21 cellular contexts compared by ENCODE assay signal in genomic region chr10:12200850-12201249, GRCh38. TPM values are rescaled to one million over a fixed set of nuclear protein-coding genes. Genes with fewer than 3 reads are reported as not detected.
A peak's percentile ranks its signal among the peaks of the same experiment; 100 is the strongest.
DNase-seq lines count a peak whose midpoint lies in the region; ATAC-seq and TF ChIP-seq lines count a peak whose summit lies in the region.
"Had no signal": no experiment of that assay in that cellular context is flagged by ENCODE, and none has a peak within 500 bp of the region (broad histone marks: within the 10 kb centered on the region; RNA-seq: fewer than 3 reads in every experiment).

No MANE protein-coding gene starts in this region.

- ATAC-seq in activated CD8-positive, alpha-beta T cell treated with anti-CD3 and anti-CD28 coated beads for 36 hours = no peak
- no peak for ATAC-seq in activated CD8-positive, alpha-beta T cell treated with anti-CD3 and anti-CD28 coated beads, Interleukin-2, amount 10 ng/mL, durations not matched to agents 7 days and 5 days
- no peak for ATAC-seq in effector memory CD8-positive, alpha-beta T cell (replicated peaks)
- ATAC-seq in right cardiac atrium (no peak), GM18498 (IDR thresholded peaks at IDR 0.05; ENCODE audit: unreplicated experiment) (no peak), HG03045 (IDR thresholded peaks at IDR 0.05; ENCODE audit: unreplicated experiment) (no peak)
- ATAC-seq: A549, Right ventricle myocardium inferior had no signal

- H3K4me3 ChIP-seq in BLaER1 treated with 17β-estradiol and CSF1 and Interleukin-3, amounts not matched to agents 10 nM and 100 nM = no peak overlapping the region
- H3K4me3 ChIP-seq in right cardiac atrium (ENCODE audit: low read length) = no peak overlapping the region
- H3K4me3 ChIP-seq: A549, Peyer's patch had no signal

- H3K4me1 ChIP-seq in BLaER1 treated with 17β-estradiol and CSF1 and Interleukin-3, amounts not matched to agents 10 nM and 100 nM = peaks cover 31 to 45% (median 35%) of the 10 kb centered on the region in 10 experiments
- no peaks in the 10 kb centered on the region for H3K4me1 ChIP-seq in right cardiac atrium (ENCODE audit: control insufficient read depth, insufficient read depth, low read length)

- no peak overlapping the region for H3K27ac ChIP-seq in BLaER1 treated with 17β-estradiol and CSF1 and Interleukin-3, amounts not matched to agents 10 nM and 100 nM
- H3K27ac ChIP-seq in right cardiac atrium (ENCODE audit: low read length) = no peak overlapping the region
- H3K27ac ChIP-seq: A549, C4-2B, Peyer's patch had no signal

- H3K27me3 ChIP-seq in BLaER1 treated with 17β-estradiol and CSF1 and Interleukin-3, amounts not matched to agents 10 nM and 100 nM = no peaks in the 10 kb centered on the region
- H3K27me3 ChIP-seq in right cardiac atrium (ENCODE audit: control insufficient read depth, insufficient read depth) = no peaks in the 10 kb centered on the region
- H3K27me3 ChIP-seq: Peyer's patch had no signal

- H3K36me3 ChIP-seq in BLaER1 treated with 17β-estradiol and CSF1 and Interleukin-3, amounts not matched to agents 10 nM and 100 nM = peaks cover 73 to 83% (median 79%) of the 10 kb centered on the region in 11 experiments

- no peaks in the 10 kb centered on the region for H3K27me3 Mint-ChIP-seq in activated CD8-positive, alpha-beta T cell treated with anti-CD3 and anti-CD28 coated beads for 36 hours
- H3K27me3 Mint-ChIP-seq in activated CD8-positive, alpha-beta T cell treated with anti-CD3 and anti-CD28 coated beads, Interleukin-2, amount 10 ng/mL, durations not matched to agents 7 days and 5 days (ENCODE audit: low read depth) = no peaks in the 10 kb centered on the region
- no peaks in the 10 kb centered on the region for H3K27me3 Mint-ChIP-seq in activated CD4-positive, alpha-beta memory T cell treated with anti-CD3 and anti-CD28 coated beads, Interleukin-2, amount 10 ng/mL, durations not matched to agents 7 days and 5 days
- H3K27me3 Mint-ChIP-seq in effector memory CD8-positive, alpha-beta T cell = no peaks in the 10 kb centered on the region

- CTCF ChIA-PET in activated CD8-positive, alpha-beta T cell treated with anti-CD3 and anti-CD28 coated beads for 36 hours (lab: Charles Lee) = interaction anchor here (4.8 kb wide), 1 partner anchor 15 kb away, joined by 34 read pairs; no protein-coding TSS in a partner anchor
- CTCF ChIA-PET in activated CD8-positive, alpha-beta T cell treated with anti-CD3 and anti-CD28 coated beads, Interleukin-2, amount 10 ng/mL, durations not matched to agents 7 days and 5 days (lab: Charles Lee) = interaction anchor here (0.9 to 13.1 kb wide), 2 partner anchors 14 to 284 kb away, joined by 3 to 102 read pairs; no protein-coding TSS in a partner anchor
- CTCF ChIA-PET in activated CD4-positive, alpha-beta memory T cell treated with anti-CD3 and anti-CD28 coated beads, Interleukin-2, amount 10 ng/mL, durations not matched to agents 7 days and 5 days (lab: Charles Lee) = interaction anchor here (0.9 to 4.3 kb wide), 2 partner anchors 14 to 21 kb away, joined by 3 to 22 read pairs; no protein-coding TSS in a partner anchor

- H4K20me1 ChIP-seq in BLaER1 treated with 17β-estradiol and CSF1 and Interleukin-3, amounts not matched to agents 10 nM and 100 nM = peaks cover 63 to 93% (median 86%) of the 10 kb centered on the region in 11 experiments; a peak in 21 of 22 replicates

- peak overlapping the region in 8 of 11 experiments; percentile 2 to 53 (median 34); a peak in 9 of 22 replicates for H3K4me2 ChIP-seq in BLaER1 treated with 17β-estradiol and CSF1 and Interleukin-3, amounts not matched to agents 10 nM and 100 nM
- H3K4me2 ChIP-seq: A549 had no signal

- no peak overlapping the region for H3K4me3 Mint-ChIP-seq in activated CD8-positive, alpha-beta T cell treated with anti-CD3 and anti-CD28 coated beads for 36 hours
- no peak overlapping the region for H3K4me3 Mint-ChIP-seq in activated CD8-positive, alpha-beta T cell treated with anti-CD3 and anti-CD28 coated beads, Interleukin-2, amount 10 ng/mL, durations not matched to agents 7 days and 5 days
- H3K4me3 Mint-ChIP-seq in activated CD4-positive, alpha-beta memory T cell treated with anti-CD3 and anti-CD28 coated beads, Interleukin-2, amount 10 ng/mL, durations not matched to agents 7 days and 5 days = no peak overlapping the region
- peak overlapping the region; percentile 5 to 13 for H3K4me3 Mint-ChIP-seq in effector memory CD8-positive, alpha-beta T cell

- H3K9me3 Mint-ChIP-seq in activated CD8-positive, alpha-beta T cell treated with anti-CD3 and anti-CD28 coated beads for 36 hours = no peaks in the 10 kb centered on the region
- no peaks in the 10 kb centered on the region for H3K9me3 Mint-ChIP-seq in activated CD8-positive, alpha-beta T cell treated with anti-CD3 and anti-CD28 coated beads, Interleukin-2, amount 10 ng/mL, durations not matched to agents 7 days and 5 days (ENCODE audit: insufficient read depth)
- no peaks in the 10 kb centered on the region for H3K9me3 Mint-ChIP-seq in activated CD4-positive, alpha-beta memory T cell treated with anti-CD3 and anti-CD28 coated beads, Interleukin-2, amount 10 ng/mL, durations not matched to agents 7 days and 5 days
- no peaks in the 10 kb centered on the region for H3K9me3 Mint-ChIP-seq in effector memory CD8-positive, alpha-beta T cell

- TF ChIP-seq CTCF in activated CD8-positive, alpha-beta T cell treated with anti-CD3 and anti-CD28 coated beads for 36 hours (IDR thresholded peaks at IDR 0.05) = no peak

- POLR2A ChIA-PET in activated CD8-positive, alpha-beta T cell treated with anti-CD3 and anti-CD28 coated beads for 36 hours (lab: Charles Lee) = interaction anchor here (0.6 to 1.2 kb wide), 4 partner anchors 12 to 1417 kb away, joined by 3 to 4 read pairs (median 3); no protein-coding TSS in a partner anchor
- POLR2A ChIA-PET in activated CD8-positive, alpha-beta T cell treated with anti-CD3 and anti-CD28 coated beads, Interleukin-2, amount 10 ng/mL, durations not matched to agents 7 days and 5 days (lab: Charles Lee) = no interaction called here
- POLR2A ChIA-PET in activated CD4-positive, alpha-beta memory T cell treated with anti-CD3 and anti-CD28 coated beads, Interleukin-2, amount 10 ng/mL, durations not matched to agents 7 days and 5 days (lab: Charles Lee) = interaction anchor here (0.8 kb wide), 1 partner anchor 71 kb away, joined by 3 read pairs; no protein-coding TSS in a partner anchor

- DNase-seq in activated CD8-positive, alpha-beta T cell treated with anti-CD3 and anti-CD28 coated beads for 36 hours = no peak
- DNase-seq in activated CD8-positive, alpha-beta T cell treated with anti-CD3 and anti-CD28 coated beads, Interleukin-2, amount 10 ng/mL, durations not matched to agents 7 days and 5 days = no peak
- no peak for DNase-seq in activated CD4-positive, alpha-beta memory T cell treated with anti-CD3 and anti-CD28 coated beads, Interleukin-2, amount 10 ng/mL, durations not matched to agents 7 days and 5 days
- no peak for DNase-seq in effector memory CD8-positive, alpha-beta T cell
- no peak for DNase-seq in right cardiac atrium
- DNase-seq: DMS 273 treated with DMSO at 0.1 percent for 48 hours, GDM1, Karpas-422, MM.1S, NCI-H1105, NCI-H1694, NCI-H2107, NCI-H2227 treated with DMSO at 0.1 percent for 48 hours, NCI-H524, Peyer's patch had no signal

- intact Hi-C loops in activated CD8-positive, alpha-beta T cell treated with anti-CD3 and anti-CD28 coated beads for 36 hours (cut with micrococcal nuclease) = no loop called here
- intact Hi-C loops in right cardiac atrium (cut with DNase I) = no loop called here

- H3K4me1 Mint-ChIP-seq in activated CD8-positive, alpha-beta T cell treated with anti-CD3 and anti-CD28 coated beads for 36 hours (ENCODE audit: low read depth) = peaks cover 49% of the 10 kb centered on the region
- peaks cover 52% of the 10 kb centered on the region for H3K4me1 Mint-ChIP-seq in activated CD8-positive, alpha-beta T cell treated with anti-CD3 and anti-CD28 coated beads, Interleukin-2, amount 10 ng/mL, durations not matched to agents 7 days and 5 days (ENCODE audit: low read depth)
- peaks cover 54% of the 10 kb centered on the region for H3K4me1 Mint-ChIP-seq in activated CD4-positive, alpha-beta memory T cell treated with anti-CD3 and anti-CD28 coated beads, Interleukin-2, amount 10 ng/mL, durations not matched to agents 7 days and 5 days
- H3K4me1 Mint-ChIP-seq in effector memory CD8-positive, alpha-beta T cell (ENCODE audit: low read depth in 2 of 2) = peaks cover 31 to 41% of the 10 kb centered on the region in 2 donors

- H3K9me3 ChIP-seq in BLaER1 treated with 17β-estradiol and CSF1 and Interleukin-3, amounts not matched to agents 10 nM and 100 nM (replicated peaks in 1 of 11) = no peaks in the 10 kb centered on the region
- no peaks in the 10 kb centered on the region for H3K9me3 ChIP-seq in right cardiac atrium (ENCODE audit: control insufficient read depth, low read length)
- H3K9me3 ChIP-seq: A549, Peyer's patch had no signal

- peaks cover 56% of the 10 kb centered on the region for H3K36me3 Mint-ChIP-seq in activated CD8-positive, alpha-beta T cell treated with anti-CD3 and anti-CD28 coated beads for 36 hours (ENCODE audit: low read depth)
- H3K36me3 Mint-ChIP-seq in activated CD8-positive, alpha-beta T cell treated with anti-CD3 and anti-CD28 coated beads, Interleukin-2, amount 10 ng/mL, durations not matched to agents 7 days and 5 days (ENCODE audit: low read depth) = peaks cover 59% of the 10 kb centered on the region
- peaks cover 58% of the 10 kb centered on the region for H3K36me3 Mint-ChIP-seq in activated CD4-positive, alpha-beta memory T cell treated with anti-CD3 and anti-CD28 coated beads, Interleukin-2, amount 10 ng/mL, durations not matched to agents 7 days and 5 days (ENCODE audit: low read depth)
- peaks cover 38% of the 10 kb centered on the region for H3K36me3 Mint-ChIP-seq in effector memory CD8-positive, alpha-beta T cell (ENCODE audit: insufficient read depth)

- 98% methylated on average over 5 of the region's 5 CpGs for WGBS in right cardiac atrium

- H3K27ac Mint-ChIP-seq in activated CD8-positive, alpha-beta T cell treated with anti-CD3 and anti-CD28 coated beads for 36 hours = peak overlapping the region; percentile 80
- H3K27ac Mint-ChIP-seq in activated CD8-positive, alpha-beta T cell treated with anti-CD3 and anti-CD28 coated beads, Interleukin-2, amount 10 ng/mL, durations not matched to agents 7 days and 5 days = no peak overlapping the region
- H3K27ac Mint-ChIP-seq in activated CD4-positive, alpha-beta memory T cell treated with anti-CD3 and anti-CD28 coated beads, Interleukin-2, amount 10 ng/mL, durations not matched to agents 7 days and 5 days = peak overlapping the region; percentile 24
- peak overlapping the region in 1 of 2 donors; percentile 16 for H3K27ac Mint-ChIP-seq in effector memory CD8-positive, alpha-beta T cell

- H3K9ac ChIP-seq in BLaER1 treated with 17β-estradiol and CSF1 and Interleukin-3, amounts not matched to agents 10 nM and 100 nM = no peak overlapping the region

RNA-seq across cellular contexts. Expression of gene CDC123, which starts 4.9 kb away (rescaled TPM):
- total RNA-seq in activated CD8-positive, alpha-beta T cell treated with anti-CD3 and anti-CD28 coated beads for 36 hours = 100 to 1,000 TPM; 123 to 125 TPM
- 100 to 1,000 TPM in 1 of 2 experiments, 10 to 100 TPM in 1; 99.0 to 102 TPM for total RNA-seq in activated CD8-positive, alpha-beta T cell treated with anti-CD3 and anti-CD28 coated beads, Interleukin-2, amount 10 ng/mL, durations not matched to agents 7 days and 5 days
- 10 to 100 TPM; 89.5 to 95.1 TPM for total RNA-seq in activated CD4-positive, alpha-beta memory T cell treated with anti-CD3 and anti-CD28 coated beads, Interleukin-2, amount 10 ng/mL, durations not matched to agents 7 days and 5 days
- 10 to 100 TPM; 46.6 to 70.4 (median 63.1) TPM for total RNA-seq in right cardiac atrium
- 46.0 TPM for polyA plus RNA-seq in right cardiac atrium

RNA-seq across cellular contexts. Expression of gene NUDT5, which starts 5.2 kb away (rescaled TPM):
- 10 to 100 TPM; 95.9 to 98.6 TPM for total RNA-seq in activated CD8-positive, alpha-beta T cell treated with anti-CD3 and anti-CD28 coated beads for 36 hours
- 10 to 100 TPM; 94.8 to 97.8 TPM for total RNA-seq in activated CD8-positive, alpha-beta T cell treated with anti-CD3 and anti-CD28 coated beads, Interleukin-2, amount 10 ng/mL, durations not matched to agents 7 days and 5 days
- 10 to 100 TPM; 91.6 to 91.7 TPM for total RNA-seq in activated CD4-positive, alpha-beta memory T cell treated with anti-CD3 and anti-CD28 coated beads, Interleukin-2, amount 10 ng/mL, durations not matched to agents 7 days and 5 days
- 10 to 100 TPM in 3 of 4 donors, 1 to 10 TPM in 1; 9.4 to 13.8 (median 13.0) TPM for total RNA-seq in right cardiac atrium
- 12.4 TPM for polyA plus RNA-seq in right cardiac atrium

Comparison
In these comparisons a context has a peak if more than half of its experiments do, and no peak if none do; other contexts are left out.
1. H3K4me3 Mint-ChIP-seq: peak in effector memory CD8-positive, alpha-beta T cell (2 of 2); none in activated CD8-positive, alpha-beta T cell treated with anti-CD3 and anti-CD28 coated beads for 36 hours (single experiment), activated CD8-positive, alpha-beta T cell treated with anti-CD3 and anti-CD28 coated beads, Interleukin-2, amount 10 ng/mL, durations not matched to agents 7 days and 5 days (single experiment) and activated CD4-positive, alpha-beta memory T cell treated with anti-CD3 and anti-CD28 coated beads, Interleukin-2, amount 10 ng/mL, durations not matched to agents 7 days and 5 days (single experiment).
2. RNA of gene NUDT5, which starts 5.2 kb away (total RNA-seq): 95.9 to 98.6 TPM in activated CD8-positive, alpha-beta T cell treated with anti-CD3 and anti-CD28 coated beads for 36 hours, 94.8 to 97.8 TPM in activated CD8-positive, alpha-beta T cell treated with anti-CD3 and anti-CD28 coated beads, Interleukin-2, amount 10 ng/mL, durations not matched to agents 7 days and 5 days and 91.6 to 91.7 TPM in activated CD4-positive, alpha-beta memory T cell treated with anti-CD3 and anti-CD28 coated beads, Interleukin-2, amount 10 ng/mL, durations not matched to agents 7 days and 5 days; 9.4 to 13.8 TPM in right cardiac atrium; every median in the first group is over 4 times any median in the second.